ENCODE assay signal across 20 cellular contexts in the genomic region with DNA sequence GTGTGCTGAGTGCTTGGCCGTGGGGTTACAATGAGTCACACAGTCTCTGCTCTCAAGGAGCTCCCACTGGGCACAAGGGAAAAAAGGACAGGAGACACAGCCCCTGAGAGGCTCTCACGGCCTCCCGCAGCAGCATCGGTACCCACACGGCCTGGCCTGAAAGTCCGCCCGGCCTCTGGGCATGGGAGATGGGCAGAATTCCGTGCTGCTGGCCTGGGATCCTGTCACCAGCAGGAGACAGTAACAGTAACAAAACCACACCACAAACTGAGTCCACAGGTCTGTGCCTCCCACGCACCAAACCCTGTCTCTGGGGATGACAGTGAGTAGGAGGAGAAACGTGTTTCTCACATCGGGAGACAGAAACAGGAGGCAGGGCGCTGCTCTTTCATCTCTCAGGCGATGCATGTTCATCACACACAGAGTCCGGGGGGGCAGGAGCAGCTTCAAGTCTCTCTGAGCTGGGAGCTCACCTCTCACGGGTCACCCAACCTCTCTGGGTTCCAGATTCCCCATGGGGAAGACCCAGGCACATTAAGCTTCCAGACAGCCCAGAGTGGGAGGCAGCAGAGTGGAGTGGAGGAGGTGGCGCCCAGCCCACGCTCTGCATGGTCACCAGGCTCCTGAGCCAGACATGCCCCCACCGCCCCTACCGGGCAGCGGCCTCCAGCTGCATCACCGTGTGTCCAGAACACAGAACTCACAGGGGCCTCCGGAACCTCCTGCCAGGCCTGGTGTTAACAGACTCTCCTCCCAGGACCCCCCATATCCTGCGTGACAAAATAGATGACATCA.
DNase-seq lines count a peak whose midpoint lies in the region; ATAC-seq and TF ChIP-seq lines count a peak whose summit lies in the region.
"Had no signal": no experiment of that assay in that cellular context is flagged by ENCODE, and none has a peak within 500 bp of the region (broad histone marks: within the 10 kb centered on the region; RNA-seq: fewer than 3 reads in every experiment).

No MANE protein-coding gene starts in this region.

- peak; percentile 12 for ATAC-seq in omental fat pad (ENCODE audit: low FRiP score)
- no peak for ATAC-seq in stimulated activated naive CD8-positive, alpha-beta T cell treated with anti-CD3 and anti-CD28 coated beads, Interleukin-15, amount 100 ng/mL, for 72 hours
- ATAC-seq: A549, Right ventricle myocardium inferior had no signal

- H3K27me3 Mint-ChIP-seq in stimulated activated naive CD8-positive, alpha-beta T cell treated with anti-CD3 and anti-CD28 coated beads, Interleukin-15, amount 100 ng/mL, for 72 hours, result peaks cover 29% of the 10 kb centered on the region

- peak overlapping the region; percentile 43 for H3K4me2 ChIP-seq in BLaER1
- H3K4me2 ChIP-seq: A549, KMS-11 had no signal

- POLR2A ChIA-PET in HEK293 (lab: Yijun Ruan, JAX), result no interaction called here

- TF ChIP-seq CTCF in HEK293 (tag by site-specific recombination; IDR thresholded peaks at IDR 0.05) (no peak), dorsolateral prefrontal cortex (IDR thresholded peaks at IDR 0.05 in 54 of 56, conservative IDR thresholded peaks at IDR 0.05 in 2 of 56; ENCODE audit: low read depth in 1 of 56, partially characterized antibody in 56 of 56) (peak in 1 of 56 donors; percentile 7), omental fat pad (IDR thresholded peaks at IDR 0.05) (no peak)

- no peaks in the 10 kb centered on the region for H3K36me3 ChIP-seq in BLaER1
- H3K36me3 ChIP-seq in HEK293 (ENCODE audit: control insufficient read depth in 2 of 2, insufficient read depth in 1 of 2, low read length in 2 of 2), result no peaks in the 10 kb centered on the region

- CTCF ChIA-PET in HEK293 (lab: Yijun Ruan, JAX), result interaction anchor here (0.6 to 0.7 kb wide), 3 partner anchors 42 to 1176 kb away, joined by 3 read pairs; no protein-coding TSS in a partner anchor

- no peaks in the 10 kb centered on the region for H3K4me1 Mint-ChIP-seq in stimulated activated naive CD8-positive, alpha-beta T cell treated with anti-CD3 and anti-CD28 coated beads, Interleukin-15, amount 100 ng/mL, for 72 hours
- H3K4me1 Mint-ChIP-seq: CD8-positive, alpha-beta memory T cell had no signal

- no peaks in the 10 kb centered on the region for H3K9me3 Mint-ChIP-seq in stimulated activated naive CD8-positive, alpha-beta T cell treated with anti-CD3 and anti-CD28 coated beads, Interleukin-15, amount 100 ng/mL, for 72 hours
- H3K9me3 Mint-ChIP-seq: CD8-positive, alpha-beta memory T cell had no signal

- DNase-seq in dorsolateral prefrontal cortex (peak in 7 of 10 donors; percentile 42 to 82 (median 66)), omental fat pad (ENCODE audit: low spot score) (no peak), NCI-H526 treated with DMSO at 0.1 percent for 48 hours (lab: John Stamatoyannopoulos, UW) (no peak), NCI-H345 treated with DMSO at 0.1 percent for 48 hours (lab: John Stamatoyannopoulos, UW; ENCODE audit: unreplicated experiment) (no peak), NCI-H524 treated with DMSO at 0.1 percent for 48 hours (lab: John Stamatoyannopoulos, UW) (no peak)
- DNase-seq in stimulated activated naive CD8-positive, alpha-beta T cell treated with anti-CD3 and anti-CD28 coated beads, Interleukin-15, amount 100 ng/mL, for 72 hours, result no peak
- DNase-seq: C1 segment of cervical spinal cord; CD8-positive, alpha-beta memory T cell; GOT3; MV-4-11; NCI-H1417; NCI-H1930; NCI-H446 treated with DMSO at 0.1 percent for 48 hours; NCI-H748 treated with DMSO at 0.1 percent for 48 hours; NK-92 treated with Interleukin-12 subunit alpha and Interleukin-12 subunit beta, amount 100 ng/mL, for 24 hours had no signal

- H3K4me3 Mint-ChIP-seq in stimulated activated naive CD8-positive, alpha-beta T cell treated with anti-CD3 and anti-CD28 coated beads, Interleukin-15, amount 100 ng/mL, for 72 hours, result no peak overlapping the region
- H3K4me3 Mint-ChIP-seq: CD8-positive, alpha-beta memory T cell had no signal

- no peaks in the 10 kb centered on the region for H3K9me3 ChIP-seq in BLaER1
- no peaks in the 10 kb centered on the region for H3K9me3 ChIP-seq in HEK293 (ENCODE audit: control insufficient read depth, insufficient read depth, low read depth, low read length)
- H3K9me3 ChIP-seq: A549 had no signal

- no peak overlapping the region for H3K4me3 ChIP-seq in BLaER1
- H3K4me3 ChIP-seq in HEK293 (ENCODE audit: low read depth, low read length), result no peak overlapping the region
- no peak overlapping the region for H3K4me3 ChIP-seq in dorsolateral prefrontal cortex
- H3K4me3 ChIP-seq: A549 had no signal

- peak overlapping the region in 1 of 2 donors; percentile 22 for H3K27ac Mint-ChIP-seq in stimulated activated naive CD8-positive, alpha-beta T cell treated with anti-CD3 and anti-CD28 coated beads, Interleukin-15, amount 100 ng/mL, for 72 hours
- H3K27ac Mint-ChIP-seq: CD8-positive, alpha-beta memory T cell had no signal

- H3K27ac ChIP-seq in BLaER1 (no peak overlapping the region), HEK293 (ENCODE audit: extremely low read depth, low read depth, low read length) (no peak overlapping the region), dorsolateral prefrontal cortex (no peak overlapping the region)
- H3K27ac ChIP-seq: A549, KMS-11 had no signal

- no peak overlapping the region for H3K9ac ChIP-seq in BLaER1
- H3K9ac ChIP-seq: KMS-11 had no signal

- intact Hi-C loops in dorsolateral prefrontal cortex (cut with DNase I), result no loop called here

- H3K4me1 ChIP-seq in BLaER1 (peaks cover 30% of the 10 kb centered on the region), HEK293 (ENCODE audit: control insufficient read depth, insufficient read depth, low read length) (no peaks in the 10 kb centered on the region)
- H3K4me1 ChIP-seq: A549 had no signal

- H3K27me3 ChIP-seq in BLaER1, result peaks cover 18% of the 10 kb centered on the region; the same call in 1 of the 2 replicates
- H3K27me3 ChIP-seq in dorsolateral prefrontal cortex, result no peaks in the 10 kb centered on the region

- H4K20me1 ChIP-seq in BLaER1, result no peaks in the 10 kb centered on the region

TF ChIP-seq in HEK293, 187 proteins besides CTCF, POLR2A, EP300 and RAD21 (continues in another document):
- TF ChIP-seq ZFP37 (tag by site-specific recombination; IDR thresholded peaks at IDR 0.05) (no peak), ZFHX2 (tag by site-specific recombination; conservative IDR thresholded peaks at IDR 0.05) (peak; percentile 97), ZNF521 (tag by site-specific recombination; IDR thresholded peaks at IDR 0.05) (no peak), ZIC2 (tag by site-specific recombination; IDR thresholded peaks at IDR 0.05) (peak; percentile 80), ZNF416 (tag by site-specific recombination; IDR thresholded peaks at IDR 0.05) (no peak), ZFP41 (tag by site-specific recombination; IDR thresholded peaks at IDR 0.05; ENCODE audit: borderline replicate concordance) (no peak), ZNF292 (tag by site-specific recombination; IDR thresholded peaks at IDR 0.05; ENCODE audit: borderline replicate concordance, low read depth) (no peak), ZNF843 (tag by site-specific recombination; IDR thresholded peaks at IDR 0.05) (no peak), GLIS2 (tag by site-specific recombination; IDR thresholded peaks at IDR 0.05) (no peak), EGR2 (tag by site-specific recombination; IDR thresholded peaks at IDR 0.05; ENCODE audit: low read depth) (peak; percentile 96), ZNF707 (tag by site-specific recombination; IDR thresholded peaks at IDR 0.05) (no peak), ZNF654 (tag by site-specific recombination; IDR thresholded peaks at IDR 0.05; ENCODE audit: low read depth) (no peak), ZNF426 (tag by site-specific recombination; IDR thresholded peaks at IDR 0.05) (no peak), BCL11A (tag by site-specific recombination; IDR thresholded peaks at IDR 0.05; ENCODE audit: low read depth) (no peak)
- TF ChIP-seq, protein P1, sequence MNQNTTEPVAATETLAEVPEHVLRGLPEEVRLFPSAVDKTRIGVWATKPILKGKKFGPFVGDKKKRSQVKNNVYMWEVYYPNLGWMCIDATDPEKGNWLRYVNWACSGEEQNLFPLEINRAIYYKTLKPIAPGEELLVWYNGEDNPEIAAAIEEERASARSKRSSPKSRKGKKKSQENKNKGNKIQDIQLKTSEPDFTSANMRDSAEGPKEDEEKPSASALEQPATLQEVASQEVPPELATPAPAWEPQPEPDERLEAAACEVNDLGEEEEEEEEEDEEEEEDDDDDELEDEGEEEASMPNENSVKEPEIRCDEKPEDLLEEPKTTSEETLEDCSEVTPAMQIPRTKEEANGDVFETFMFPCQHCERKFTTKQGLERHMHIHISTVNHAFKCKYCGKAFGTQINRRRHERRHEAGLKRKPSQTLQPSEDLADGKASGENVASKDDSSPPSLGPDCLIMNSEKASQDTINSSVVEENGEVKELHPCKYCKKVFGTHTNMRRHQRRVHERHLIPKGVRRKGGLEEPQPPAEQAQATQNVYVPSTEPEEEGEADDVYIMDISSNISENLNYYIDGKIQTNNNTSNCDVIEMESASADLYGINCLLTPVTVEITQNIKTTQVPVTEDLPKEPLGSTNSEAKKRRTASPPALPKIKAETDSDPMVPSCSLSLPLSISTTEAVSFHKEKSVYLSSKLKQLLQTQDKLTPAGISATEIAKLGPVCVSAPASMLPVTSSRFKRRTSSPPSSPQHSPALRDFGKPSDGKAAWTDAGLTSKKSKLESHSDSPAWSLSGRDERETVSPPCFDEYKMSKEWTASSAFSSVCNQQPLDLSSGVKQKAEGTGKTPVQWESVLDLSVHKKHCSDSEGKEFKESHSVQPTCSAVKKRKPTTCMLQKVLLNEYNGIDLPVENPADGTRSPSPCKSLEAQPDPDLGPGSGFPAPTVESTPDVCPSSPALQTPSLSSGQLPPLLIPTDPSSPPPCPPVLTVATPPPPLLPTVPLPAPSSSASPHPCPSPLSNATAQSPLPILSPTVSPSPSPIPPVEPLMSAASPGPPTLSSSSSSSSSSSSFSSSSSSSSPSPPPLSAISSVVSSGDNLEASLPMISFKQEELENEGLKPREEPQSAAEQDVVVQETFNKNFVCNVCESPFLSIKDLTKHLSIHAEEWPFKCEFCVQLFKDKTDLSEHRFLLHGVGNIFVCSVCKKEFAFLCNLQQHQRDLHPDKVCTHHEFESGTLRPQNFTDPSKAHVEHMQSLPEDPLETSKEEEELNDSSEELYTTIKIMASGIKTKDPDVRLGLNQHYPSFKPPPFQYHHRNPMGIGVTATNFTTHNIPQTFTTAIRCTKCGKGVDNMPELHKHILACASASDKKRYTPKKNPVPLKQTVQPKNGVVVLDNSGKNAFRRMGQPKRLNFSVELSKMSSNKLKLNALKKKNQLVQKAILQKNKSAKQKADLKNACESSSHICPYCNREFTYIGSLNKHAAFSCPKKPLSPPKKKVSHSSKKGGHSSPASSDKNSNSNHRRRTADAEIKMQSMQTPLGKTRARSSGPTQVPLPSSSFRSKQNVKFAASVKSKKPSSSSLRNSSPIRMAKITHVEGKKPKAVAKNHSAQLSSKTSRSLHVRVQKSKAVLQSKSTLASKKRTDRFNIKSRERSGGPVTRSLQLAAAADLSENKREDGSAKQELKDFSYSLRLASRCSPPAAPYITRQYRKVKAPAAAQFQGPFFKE (tag by site-specific recombination; IDR thresholded peaks at IDR 0.05; ENCODE audit: borderline replicate concordance), result no peak

Comparison
In these comparisons a context has a peak if more than half of its experiments do, and no peak if none do; other contexts are left out.
1. DNase-seq: peak in dorsolateral prefrontal cortex (7 of 10); none in omental fat pad (single experiment), NCI-H526 treated with DMSO at 0.1 percent for 48 hours (single experiment), NCI-H345 treated with DMSO at 0.1 percent for 48 hours (single experiment), NCI-H524 treated with DMSO at 0.1 percent for 48 hours (single experiment) and stimulated activated naive CD8-positive, alpha-beta T cell treated with anti-CD3 and anti-CD28 coated beads, Interleukin-15, amount 100 ng/mL, for 72 hours (0 of 2).